31 cellular contexts compared by ENCODE assay signal in the genomic region with DNA sequence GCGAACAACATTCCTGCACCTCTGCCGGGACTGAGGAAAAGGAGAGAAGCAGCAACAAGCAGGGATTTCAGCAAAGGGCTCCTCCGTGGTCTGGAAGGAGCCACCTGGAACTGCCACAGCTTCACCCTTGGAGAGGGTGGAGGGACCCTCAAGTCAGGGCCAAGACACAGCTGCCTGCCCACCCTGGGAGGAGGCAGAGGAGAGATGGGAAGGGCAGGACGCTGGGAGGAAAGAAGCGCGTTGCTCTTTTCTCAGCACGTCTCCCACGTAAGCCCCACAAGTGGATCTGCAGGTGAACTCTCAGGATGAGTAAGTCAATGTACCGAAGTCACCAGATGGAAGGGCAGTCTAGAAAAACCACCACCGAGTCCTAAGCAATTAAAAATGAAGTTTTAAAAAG. TPM values are rescaled to one million over a fixed set of nuclear protein-coding genes. Genes with fewer than 3 reads are reported as not detected.
A peak's percentile ranks its signal among the peaks of the same experiment; 100 is the strongest.
DNase-seq lines count a peak whose midpoint lies in the region; ATAC-seq, FAIRE-seq and TF ChIP-seq lines count a peak whose summit lies in the region.
"Had no signal": no experiment of that assay in that cellular context is flagged by ENCODE, and none has a peak within 500 bp of the region (broad histone marks: within the 10 kb centered on the region; RNA-seq: fewer than 3 reads in every experiment).

No MANE protein-coding gene starts in this region.

- H3K27ac Mint-ChIP-seq in nephron progenitor cell (peak overlapping the region; percentile 51), neural progenitor cell (no peak overlapping the region)
- H3K27ac Mint-ChIP-seq in activated T-helper 2 cell treated with anti-CD3 and anti-CD28 coated beads, Interferon-gamma antibody, Interleukin-2, Interleukin-4, amounts not matched to agents 10 μg/mL and 5 μg/mL and 100 μg/mL, durations not matched to agents 14 hours and 24 hours and 36 hours: no peak overlapping the region
- H3K27ac Mint-ChIP-seq: activated naive CD8-positive, alpha-beta T cell; activated T-helper 1 cell treated with anti-CD3 and anti-CD28 coated beads, Interleukin-12 subunit alpha, Interleukin-12 subunit beta, Interleukin-2, Interleukin-4 antibody, amounts not matched to agents 30 ng/mL and 10 ng/mL and 1 ng/mL, durations not matched to agents 14 hours and 24 hours and 36 hours; progenitor cell of endocrine pancreas; WTC11 had no signal

- no peaks in the 10 kb centered on the region for H3K27me3 ChIP-seq in right lobe of liver
- H3K27me3 ChIP-seq in HepG2 (ENCODE audit: control insufficient read depth in 1 of 2, insufficient read depth in 2 of 2, low read length in 2 of 2): no peaks in the 10 kb centered on the region
- H3K27me3 ChIP-seq in Panc1 (ENCODE audit: control insufficient read depth, insufficient read depth, low read length): no peaks in the 10 kb centered on the region
- no peaks in the 10 kb centered on the region for H3K27me3 ChIP-seq in neural progenitor cell
- H3K27me3 ChIP-seq: BLaER1 treated with 17β-estradiol and CSF1 and Interleukin-3, amounts not matched to agents 10 nM and 100 nM; breast epithelium; gastroesophageal sphincter; hepatocyte had no signal

- TF ChIP-seq CTCF in right lobe of liver (IDR thresholded peaks at IDR 0.05) (no peak), HepG2 (CRISPR knock-in tag; IDR thresholded peaks at IDR 0.05) (no peak), Panc1 (IDR thresholded peaks at IDR 0.05) (no peak), nephron progenitor cell (IDR thresholded peaks at IDR 0.05) (no peak), neural progenitor cell (IDR thresholded peaks at IDR 0.05) (no peak)

- H3K9me3 ChIP-seq in right lobe of liver (no peaks in the 10 kb centered on the region), HepG2 (ENCODE audit: low read length) (no peaks in the 10 kb centered on the region), Panc1 (ENCODE audit: control insufficient read depth, insufficient read depth, low read depth, low read length) (no peaks in the 10 kb centered on the region), neural progenitor cell (ENCODE audit: low read depth) (no peaks in the 10 kb centered on the region)
- H3K9me3 ChIP-seq: breast epithelium, gastroesophageal sphincter, SK-N-SH, transverse colon had no signal

- no peaks in the 10 kb centered on the region for H3F3A ChIP-seq in neural progenitor cell (ENCODE audit: low read depth)

- no peak for FAIRE-seq in HepG2 (lab: Jason Lieb, UNC)
- FAIRE-seq: colon, GM18507, H1, HTR-8/SVneo had no signal

- no peak overlapping the region for H3K4me3 Mint-ChIP-seq in nephron progenitor cell
- no peak overlapping the region for H3K4me3 Mint-ChIP-seq in neural progenitor cell
- H3K4me3 Mint-ChIP-seq in activated T-helper 2 cell treated with anti-CD3 and anti-CD28 coated beads, Interferon-gamma antibody, Interleukin-2, Interleukin-4, amounts not matched to agents 10 μg/mL and 5 μg/mL and 100 μg/mL, durations not matched to agents 14 hours and 24 hours and 36 hours (ENCODE audit: low read depth): no peak overlapping the region
- H3K4me3 Mint-ChIP-seq: activated naive CD8-positive, alpha-beta T cell; activated T-helper 1 cell treated with anti-CD3 and anti-CD28 coated beads, Interleukin-12 subunit alpha, Interleukin-12 subunit beta, Interleukin-2, Interleukin-4 antibody, amounts not matched to agents 30 ng/mL and 10 ng/mL and 1 ng/mL, durations not matched to agents 14 hours and 24 hours and 36 hours; memory B cell; WTC11 had no signal

- DNase-seq in right lobe of liver (peak; percentile 13 to 41 (median 23)), HepG2 (ENCODE audit: low spot score) (no peak), Panc1 (ENCODE audit: low read depth, low spot score) (no peak), nephron progenitor cell (no peak), neural progenitor cell (ENCODE audit: low spot score) (no peak)
- DNase-seq in activated T-helper 2 cell treated with anti-CD3 and anti-CD28 coated beads, Interferon-gamma antibody, Interleukin-2, Interleukin-4, amounts not matched to agents 10 μg/mL and 5 μg/mL and 100 μg/mL, durations not matched to agents 14 hours and 24 hours and 36 hours (ENCODE audit: low spot score): no peak
- DNase-seq: activated CD4-positive, alpha-beta T cell treated with anti-CD3 and anti-CD28 coated beads, Interleukin-2, amount 50 U/mL, for 1 hour; DND-41; GF-D8; KG1; NCI-H1930; NCI-H526; PC-3; SK-N-SH; stimulated activated CD4-positive, alpha-beta T cell treated with anti-CD3 and anti-CD28 coated beads, Interleukin-15, amount 100 ng/mL, for 24 hours; stimulated activated CD4-positive, alpha-beta T cell treated with anti-CD3 and anti-CD28 coated beads, Interleukin-4, amount 100 ng/mL, for 4 hours; transverse colon had no signal

- peaks cover 0 to 28% (median 11%) of the 10 kb centered on the region in 4 donors for H3K36me3 ChIP-seq in right lobe of liver
- peaks cover 10 to 11% of the 10 kb centered on the region in 2 experiments for H3K36me3 ChIP-seq in HepG2 (replicated peaks in 1 of 2; ENCODE audit: control insufficient read depth in 1 of 2, insufficient read depth in 2 of 2, low read length in 2 of 2)
- H3K36me3 ChIP-seq in Panc1 (ENCODE audit: control insufficient read depth, insufficient read depth, low read length): no peaks in the 10 kb centered on the region; the same call in none of the 2 replicates
- H3K36me3 ChIP-seq in neural progenitor cell: no peaks in the 10 kb centered on the region
- H3K36me3 ChIP-seq: breast epithelium, transverse colon had no signal

- H3K9me3 Mint-ChIP-seq in nephron progenitor cell (no peaks in the 10 kb centered on the region), neural progenitor cell (no peaks in the 10 kb centered on the region)
- H3K9me3 Mint-ChIP-seq in activated T-helper 2 cell treated with anti-CD3 and anti-CD28 coated beads, Interferon-gamma antibody, Interleukin-2, Interleukin-4, amounts not matched to agents 10 μg/mL and 5 μg/mL and 100 μg/mL, durations not matched to agents 14 hours and 24 hours and 36 hours: peaks cover 7% of the 10 kb centered on the region
- H3K9me3 Mint-ChIP-seq: memory B cell had no signal

- no peaks in the 10 kb centered on the region for H3K79me2 ChIP-seq in HepG2 (ENCODE audit: insufficient read depth, low read length)
- H3K79me2 ChIP-seq in neural progenitor cell (ENCODE audit: low read depth): no peaks in the 10 kb centered on the region
- H3K79me2 ChIP-seq: hepatocyte had no signal

- no peaks in the 10 kb centered on the region for H4K20me1 ChIP-seq in HepG2 (ENCODE audit: insufficient read depth, low read length)
- no peaks in the 10 kb centered on the region for H4K20me1 ChIP-seq in neural progenitor cell (ENCODE audit: low read depth)
- H4K20me1 ChIP-seq: BLaER1 treated with 17β-estradiol and CSF1 and Interleukin-3, amounts not matched to agents 10 nM and 100 nM had no signal

- peaks cover 23% of the 10 kb centered on the region for H3K36me3 Mint-ChIP-seq in nephron progenitor cell (ENCODE audit: low read depth)
- H3K36me3 Mint-ChIP-seq in neural progenitor cell: peaks cover 15% of the 10 kb centered on the region
- H3K36me3 Mint-ChIP-seq in activated T-helper 2 cell treated with anti-CD3 and anti-CD28 coated beads, Interferon-gamma antibody, Interleukin-2, Interleukin-4, amounts not matched to agents 10 μg/mL and 5 μg/mL and 100 μg/mL, durations not matched to agents 14 hours and 24 hours and 36 hours (ENCODE audit: low read depth): no peaks in the 10 kb centered on the region
- H3K36me3 Mint-ChIP-seq: activated naive CD8-positive, alpha-beta T cell had no signal

- H3K4me2 ChIP-seq in HepG2 (ENCODE audit: low read depth, low read length) (no peak overlapping the region), neural progenitor cell (no peak overlapping the region)
- H3K4me2 ChIP-seq: hepatocyte, SK-N-SH had no signal

- TF ChIP-seq EP300 in HepG2 (IDR thresholded peaks at IDR 0.05; ENCODE audit: low read depth in 2 of 2, low read length in 2 of 2): no peak
- TF ChIP-seq EP300 in HepG2 (CRISPR knock-in tag; IDR thresholded peaks at IDR 0.05; ENCODE audit: borderline replicate concordance): no peak

- H3K4me1 ChIP-seq in right lobe of liver: peaks cover 0 to 4% (median 0%) of the 10 kb centered on the region in 4 donors
- H3K4me1 ChIP-seq in HepG2 (ENCODE audit: insufficient read depth, low read length): peaks cover 2% of the 10 kb centered on the region; the same call in 1 of the 2 replicates
- 0 out of 2 replicates have a peak, but pooled peaks cover 3% of the 10 kb centered on the region for H3K4me1 ChIP-seq in Panc1 (ENCODE audit: control insufficient read depth, insufficient read depth, low read length)
- H3K4me1 ChIP-seq in neural progenitor cell: no peaks in the 10 kb centered on the region
- H3K4me1 ChIP-seq: breast epithelium, gastroesophageal sphincter, transverse colon had no signal

- CTCF ChIA-PET in HepG2 (lab: Yijun Ruan, JAX; ENCODE audit: low intra/inter-chr PET ratio, low total read pairs) (no interaction called here), Panc1 (lab: Charles Lee) (no interaction called here)

- BruUV-seq in HepG2 (replicated peaks; lab: Mats Ljungman, UMichigan): no TSS peak
- TSS peak; percentile 64 for BruUV-seq in Panc1 (replicated peaks; lab: Mats Ljungman, UMichigan)

- TF ChIP-seq POLR2A in right lobe of liver (IDR thresholded peaks at IDR 0.05): no peak
- no peak for TF ChIP-seq POLR2A in HepG2 (IDR thresholded peaks at IDR 0.05; ENCODE audit: insufficient read depth in 1 of 2, low read depth in 2 of 2, low read length in 2 of 2)

- in situ Hi-C loops in HepG2 (cut with HindIII; ENCODE audit: extremely low pct_ligation_motif_present, low pct_unique_long_range_greater_than_20kb) (no loop called here), Panc1 (cut with HindIII; ENCODE audit: low pct_unique_long_range_greater_than_20kb, low sequenced_read_pairs) (no loop called here)

- WGBS in right lobe of liver (ENCODE audit: insufficient coverage, low coverage, low lambda C conversion rate, missing lambda C conversion rate): 88% methylated on average over 8 of the region's 10 CpGs
- 94% methylated on average over 10 of the region's 10 CpGs for WGBS in HepG2 (ENCODE audit: low lambda C conversion rate)

- H3K4me3 ChIP-seq in right lobe of liver: no peak overlapping the region
- no peak overlapping the region for H3K4me3 ChIP-seq in HepG2 (replicated peaks in 1 of 3; ENCODE audit: insufficient read depth in 1 of 3, low read depth in 2 of 3, low read length in 3 of 3)
- no peak overlapping the region for H3K4me3 ChIP-seq in Panc1 (ENCODE audit: low read depth in 2 of 2, low read length in 2 of 2)
- no peak overlapping the region for H3K4me3 ChIP-seq in neural progenitor cell
- H3K4me3 ChIP-seq: BLaER1 treated with 17β-estradiol and CSF1 and Interleukin-3, amounts not matched to agents 10 nM and 100 nM; breast epithelium; gastroesophageal sphincter; hepatocyte; transverse colon had no signal

- no peaks in the 10 kb centered on the region for H3K4me1 Mint-ChIP-seq in nephron progenitor cell
- H3K4me1 Mint-ChIP-seq in neural progenitor cell: no peaks in the 10 kb centered on the region
- H3K4me1 Mint-ChIP-seq in activated T-helper 2 cell treated with anti-CD3 and anti-CD28 coated beads, Interferon-gamma antibody, Interleukin-2, Interleukin-4, amounts not matched to agents 10 μg/mL and 5 μg/mL and 100 μg/mL, durations not matched to agents 14 hours and 24 hours and 36 hours (ENCODE audit: low read depth): no peaks in the 10 kb centered on the region
- H3K4me1 Mint-ChIP-seq: WTC11 had no signal

- intact Hi-C loops in right lobe of liver (cut with DNase I) (no loop called here), HepG2 (cut with micrococcal nuclease; ENCODE audit: unreplicated experiment) (no loop called here), Panc1 (cut with micrococcal nuclease; ENCODE audit: unreplicated experiment) (no loop called here)
- intact Hi-C loops in activated T-helper 2 cell treated with anti-CD3 and anti-CD28 coated beads, Interferon-gamma antibody, Interleukin-2, Interleukin-4, amounts not matched to agents 10 μg/mL and 5 μg/mL and 100 μg/mL, durations not matched to agents 14 hours and 24 hours and 36 hours (cut with micrococcal nuclease): no loop called here

- H3K27ac ChIP-seq in right lobe of liver (no peak overlapping the region), HepG2 (ENCODE audit: extremely low read length, insufficient read depth, low read length) (no peak overlapping the region), Panc1 (ENCODE audit: low read length) (no peak overlapping the region), neural progenitor cell (no peak overlapping the region)
- H3K27ac ChIP-seq: BLaER1 treated with 17β-estradiol and CSF1 and Interleukin-3, amounts not matched to agents 10 nM and 100 nM; breast epithelium; gastroesophageal sphincter; hepatocyte; transverse colon had no signal

- H2AFZ ChIP-seq in HepG2 (ENCODE audit: low read length) (no peak overlapping the region), neural progenitor cell (replicated peaks) (no peak overlapping the region)
- H2AFZ ChIP-seq: hepatocyte had no signal

- no peak for TF ChIP-seq RAD21 in HepG2 (CRISPR knock-in tag; IDR thresholded peaks at IDR 0.05)

- ATAC-seq in right lobe of liver (no peak), HepG2 (no peak), Panc1 (no peak), HG03097 (IDR thresholded peaks at IDR 0.05; ENCODE audit: low FRiP score, unreplicated experiment) (no peak)
- ATAC-seq: gastroesophageal sphincter, PC-3, WTC11 had no signal

- no peaks in the 10 kb centered on the region for H3K27me3 Mint-ChIP-seq in nephron progenitor cell (ENCODE audit: low read depth, poor library complexity)
- H3K27me3 Mint-ChIP-seq in neural progenitor cell (ENCODE audit: insufficient read depth, low read depth): peaks cover 4% of the 10 kb centered on the region
- no peaks in the 10 kb centered on the region for H3K27me3 Mint-ChIP-seq in activated T-helper 2 cell treated with anti-CD3 and anti-CD28 coated beads, Interferon-gamma antibody, Interleukin-2, Interleukin-4, amounts not matched to agents 10 μg/mL and 5 μg/mL and 100 μg/mL, durations not matched to agents 14 hours and 24 hours and 36 hours (ENCODE audit: low read depth)
- H3K27me3 Mint-ChIP-seq: activated naive CD8-positive, alpha-beta T cell; progenitor cell of endocrine pancreas had no signal

- POLR2A ChIA-PET in HepG2 (lab: Yijun Ruan, JAX): interaction anchor here (1.0 to 1.2 kb wide), 2 partner anchors 30 to 33 kb away, joined by 3 read pairs; no protein-coding TSS in a partner anchor
- POLR2A ChIA-PET in Panc1 (lab: Charles Lee): no interaction called here

- H3K9ac ChIP-seq in HepG2 (ENCODE audit: insufficient read depth, low read depth, low read length) (no peak overlapping the region), neural progenitor cell (no peak overlapping the region)
- H3K9ac ChIP-seq: BLaER1 treated with 17β-estradiol and CSF1 and Interleukin-3, amounts not matched to agents 10 nM and 100 nM; SK-N-SH had no signal

RNA-seq across cellular contexts. Expression of a gene that starts 39.6 kb away (rescaled TPM):
- total RNA-seq in right lobe of liver: 10 to 100 TPM in 4 of 6 experiments, 1 to 10 TPM in 2; 4.5 to 24.5 (median 15.7) TPM
- total RNA-seq in HepG2 (2016; rRNA removed; fragmentation: Illumina TruSeq; extraction: Trizol): 12.6 and 21.8 TPM in 2 replicates
- total RNA-seq in HepG2 (2016; cell fraction: cytosol; rRNA removed; fragmentation: Illumina TruSeq; extraction: Trizol; ENCODE audit: low read depth): 4.8 and 5.6 TPM in 2 replicates
- 11.0 and 23.6 TPM in 2 replicates for total RNA-seq in HepG2 (2016; cell fraction: insoluble cytoplasmic fraction; rRNA removed; fragmentation: Illumina TruSeq; extraction: Trizol)
- total RNA-seq in HepG2 (2016; cell fraction: membrane; rRNA removed; fragmentation: Illumina TruSeq; extraction: Trizol): 10.8 TPM in 2 replicates
- total RNA-seq in HepG2 (2016; cell fraction: nucleus; rRNA removed; fragmentation: Illumina TruSeq; extraction: Trizol): 21.2 and 27.4 TPM in 2 replicates
- polyA plus RNA-seq in HepG2 (2011; rRNA removed): 23.0 and 31.0 TPM in 2 replicates
- polyA plus RNA-seq in HepG2 (2011; cell fraction: cytosol; rRNA removed): 14.5 and 24.7 TPM in 2 replicates
- 49.0 and 62.1 TPM in 2 replicates for polyA plus RNA-seq in HepG2 (2011; cell fraction: nucleus; rRNA removed)
- polyA plus RNA-seq in HepG2 (2012): 18.0 and 36.8 TPM in 2 replicates
- polyA plus RNA-seq in HepG2 (2016; cell fraction: cytosol; fragmentation: Illumina TruSeq; extraction: Trizol; ENCODE audit: low read depth): 3.7 and 4.0 TPM in 2 replicates
- polyA plus RNA-seq in HepG2 (2016; cell fraction: insoluble cytoplasmic fraction; fragmentation: Illumina TruSeq; extraction: Trizol; ENCODE audit: low read depth): 11.1 and 13.0 TPM in 2 replicates
- polyA plus RNA-seq in HepG2 (2016; cell fraction: membrane; fragmentation: Illumina TruSeq; extraction: Trizol; ENCODE audit: low read depth): 6.4 and 7.2 TPM in 2 replicates
- polyA plus RNA-seq in HepG2 (2016; cell fraction: nucleus; fragmentation: Illumina TruSeq; extraction: Trizol; ENCODE audit: insufficient read depth, low read depth): 44.5 and 46.0 TPM in 2 replicates
- polyA minus RNA-seq in HepG2 (2011; rRNA and poly(A)+ RNA removed; ENCODE audit: low replicate concordance): 42.0 and 128 TPM in 2 replicates
- polyA minus RNA-seq in HepG2 (2011; cell fraction: cytosol; rRNA and poly(A)+ RNA removed): 32.2 and 34.4 TPM in 2 replicates
- polyA minus RNA-seq in HepG2 (2011; cell fraction: nucleus; rRNA and poly(A)+ RNA removed): 12.2 and 14.7 TPM in 2 replicates
- total RNA-seq in Panc1 (2021; ENCODE audit: unreplicated experiment): 24.5 TPM
- 43.5 TPM for polyA plus RNA-seq in Panc1 (2012; ENCODE audit: insufficient read length)
- 7.7 and 17.3 TPM in 2 replicates for total RNA-seq in neural progenitor cell (ENCODE audit: low replicate concordance)
- 68.1 and 72.7 TPM in 2 replicates for total RNA-seq in activated T-helper 2 cell treated with anti-CD3 and anti-CD28 coated beads, Interferon-gamma antibody, Interleukin-2, Interleukin-4, amounts not matched to agents 10 μg/mL and 5 μg/mL and 100 μg/mL, durations not matched to agents 14 hours and 24 hours and 36 hours

Comparison
In these comparisons a context has a peak if more than half of its experiments do, and no peak if none do; other contexts are left out.
1. DNase-seq: peak in right lobe of liver (3 of 3); none in HepG2 (single experiment), Panc1 (single experiment), nephron progenitor cell (single experiment), neural progenitor cell (single experiment) and activated T-helper 2 cell treated with anti-CD3 and anti-CD28 coated beads, Interferon-gamma antibody, Interleukin-2, Interleukin-4, amounts not matched to agents 10 μg/mL and 5 μg/mL and 100 μg/mL, durations not matched to agents 14 hours and 24 hours and 36 hours (single experiment).